ENCODE assay signal across 1 cellular context in the genomic region with DNA sequence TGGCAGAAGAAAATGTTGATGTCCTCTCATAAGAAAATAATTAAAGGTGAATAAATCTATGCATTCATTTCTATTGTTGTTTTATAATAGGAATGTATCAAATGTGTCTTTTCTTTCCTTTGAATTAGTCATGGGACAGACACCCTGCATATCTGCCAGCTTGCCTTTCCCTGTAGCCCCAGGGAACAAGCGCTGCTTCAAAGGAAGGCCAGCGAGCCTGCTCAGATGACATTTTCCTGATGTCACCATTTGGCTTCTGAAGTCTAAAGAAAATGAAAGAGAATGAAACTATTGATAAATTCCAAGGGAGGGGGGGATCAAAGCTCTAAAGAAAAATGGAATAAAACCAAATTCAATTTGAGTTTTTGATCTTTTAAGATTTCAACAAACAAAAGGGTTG.
TF ChIP-seq lines count a peak whose summit lies in the region.

No MANE protein-coding gene starts in this region.

TF ChIP-seq in HCT116, 20 proteins besides CTCF, POLR2A, EP300 and RAD21 (continued from another document):
- no peak for TF ChIP-seq REST (IDR thresholded peaks at IDR 0.05; ENCODE audit: low read depth)
